In the genomic region with DNA sequence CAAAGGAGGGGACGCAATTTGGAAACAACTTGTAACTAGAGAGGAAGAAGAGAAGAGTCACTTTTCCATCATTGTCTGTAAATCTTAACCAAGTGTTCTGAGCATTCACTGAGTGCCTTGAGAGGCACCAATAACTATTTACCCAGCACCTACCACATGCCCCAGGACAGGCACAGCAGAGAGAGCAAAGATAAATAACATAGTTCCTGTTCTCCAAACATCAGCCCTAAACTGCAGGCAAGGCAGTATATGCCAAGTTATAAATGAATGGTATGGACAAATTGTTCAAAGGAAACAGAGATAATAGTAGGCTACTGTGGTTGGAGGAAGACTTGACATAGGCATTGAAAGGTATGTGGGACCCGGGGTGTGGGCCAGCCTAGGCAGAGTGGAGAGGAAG, we compare ENCODE assay signal across 30 cellular contexts.
"Had no signal": no experiment of that assay in that cellular context is flagged by ENCODE, and none has a peak within 500 bp of the region (broad histone marks: within the 10 kb centered on the region; RNA-seq: fewer than 3 reads in every experiment).

No MANE protein-coding gene starts in this region.

- ATAC-seq: effector memory CD8-positive, alpha-beta T cell; gastroesophageal sphincter; left colon; naive thymus-derived CD4-positive, alpha-beta T cell had no signal

- H3K36me3 ChIP-seq: colonic mucosa had no signal

- H3K36me3 Mint-ChIP-seq: activated naive CD4-positive, alpha-beta T cell treated with anti-CD3 and anti-CD28 coated beads, Interleukin-2, amount 10 ng/mL, durations not matched to agents 7 days and 5 days; immature natural killer cell had no signal

- H3K4me1 Mint-ChIP-seq: memory B cell; naive thymus-derived CD4-positive, alpha-beta T cell had no signal

- H3K27ac ChIP-seq: colonic mucosa, parathyroid adenoma, right atrium auricular region had no signal

- H3K27me3 ChIP-seq: colonic mucosa, gastroesophageal sphincter, right atrium auricular region had no signal

- H2AFZ ChIP-seq: parathyroid adenoma had no signal

- H3K9me3 Mint-ChIP-seq: activated CD4-positive, alpha-beta memory T cell treated with anti-CD3 and anti-CD28 coated beads, Interleukin-2, amount 10 ng/mL, durations not matched to agents 7 days and 5 days; activated CD4-positive, alpha-beta T cell treated with anti-CD3 and anti-CD28 coated beads, Interleukin-2, amount 10 ng/mL, durations not matched to agents 7 days and 5 days; activated naive CD4-positive, alpha-beta T cell treated with anti-CD3 and anti-CD28 coated beads, Interleukin-2, amount 10 ng/mL, durations not matched to agents 7 days and 5 days; activated T-cell treated with anti-CD3 and anti-CD28 coated beads, Interleukin-2, amount 50 U/mL, for 24 hours; effector memory CD8-positive, alpha-beta T cell; immature natural killer cell; memory B cell; naive thymus-derived CD4-positive, alpha-beta T cell; neural crest cell; T-helper 1 cell treated with Interleukin-12 subunit alpha and Interleukin-12 subunit beta and Interleukin-4 antibody, amounts not matched to agents 30 μg/mL and 1 μg/mL, for 36 hours had no signal

- H3K4me2 ChIP-seq: smooth muscle cell had no signal

- H3K27me3 Mint-ChIP-seq: activated T-cell treated with anti-CD3 and anti-CD28 coated beads, Interleukin-2, amount 50 U/mL, for 24 hours had no signal

- DNase-seq: activated CD4-positive, alpha-beta memory T cell treated with anti-CD3 and anti-CD28 coated beads, Interleukin-2, amount 10 ng/mL, durations not matched to agents 7 days and 5 days; activated CD4-positive, alpha-beta T cell treated with anti-CD3 and anti-CD28 coated beads for 1 hour; activated CD4-positive, alpha-beta T cell treated with anti-CD3 and anti-CD28 coated beads, Interleukin-2, amount 10 ng/mL, durations not matched to agents 7 days and 5 days; activated CD8-positive, alpha-beta memory T cell treated with anti-CD3 and anti-CD28 coated beads, Interleukin-2, amount 50 U/mL, for 48 hours; activated gamma-delta T cell; activated naive CD4-positive, alpha-beta T cell treated with anti-CD3 and anti-CD28 coated beads, Interleukin-2, amount 10 ng/mL, durations not matched to agents 7 days and 5 days; activated T-cell treated with anti-CD3 and anti-CD28 coated beads, Interleukin-2, amount 50 U/mL, for 24 hours; amniotic stem cell; central memory CD4-positive, alpha-beta T cell; colonic mucosa; effector memory CD8-positive, alpha-beta T cell; erythroblast; head of caudate nucleus; hypothalamus; immature natural killer cell; kidney; left colon; midbrain; naive thymus-derived CD4-positive, alpha-beta T cell; nucleus accumbens; stimulated activated naive CD4-positive, alpha-beta T cell treated with Interleukin-2 at 50 U/mL for 16 hours; T1000; trophoblast cell had no signal

- H3K9me3 ChIP-seq: colonic mucosa, gastroesophageal sphincter, right atrium auricular region had no signal

- H3K4me3 ChIP-seq: colonic mucosa, gastroesophageal sphincter, right atrium auricular region, smooth muscle cell had no signal

- H3K27ac Mint-ChIP-seq: activated CD4-positive, alpha-beta memory T cell treated with anti-CD3 and anti-CD28 coated beads, Interleukin-2, amount 10 ng/mL, durations not matched to agents 7 days and 5 days; activated CD4-positive, alpha-beta T cell treated with anti-CD3 and anti-CD28 coated beads, Interleukin-2, amount 10 ng/mL, durations not matched to agents 7 days and 5 days; activated naive CD4-positive, alpha-beta T cell treated with anti-CD3 and anti-CD28 coated beads, Interleukin-2, amount 10 ng/mL, durations not matched to agents 7 days and 5 days; activated T-cell treated with anti-CD3 and anti-CD28 coated beads, Interleukin-2, amount 50 U/mL, for 24 hours; effector memory CD8-positive, alpha-beta T cell; immature natural killer cell; memory B cell; naive thymus-derived CD4-positive, alpha-beta T cell; T-helper 1 cell treated with Interleukin-12 subunit alpha and Interleukin-12 subunit beta and Interleukin-4 antibody, amounts not matched to agents 30 μg/mL and 1 μg/mL, for 36 hours had no signal

- H3K4me3 Mint-ChIP-seq: activated CD4-positive, alpha-beta memory T cell treated with anti-CD3 and anti-CD28 coated beads, Interleukin-2, amount 10 ng/mL, durations not matched to agents 7 days and 5 days; activated CD4-positive, alpha-beta T cell treated with anti-CD3 and anti-CD28 coated beads, Interleukin-2, amount 10 ng/mL, durations not matched to agents 7 days and 5 days; activated naive CD4-positive, alpha-beta T cell treated with anti-CD3 and anti-CD28 coated beads, Interleukin-2, amount 10 ng/mL, durations not matched to agents 7 days and 5 days; activated T-cell treated with anti-CD3 and anti-CD28 coated beads, Interleukin-2, amount 50 U/mL, for 24 hours; effector memory CD8-positive, alpha-beta T cell; immature natural killer cell; memory B cell; naive thymus-derived CD4-positive, alpha-beta T cell; neural crest cell; T-helper 1 cell treated with Interleukin-12 subunit alpha and Interleukin-12 subunit beta and Interleukin-4 antibody, amounts not matched to agents 30 μg/mL and 1 μg/mL, for 36 hours had no signal

- H3K9ac ChIP-seq: parathyroid adenoma had no signal
